Comparison of ENCODE assay signal across 13 cellular contexts in the genomic region with DNA sequence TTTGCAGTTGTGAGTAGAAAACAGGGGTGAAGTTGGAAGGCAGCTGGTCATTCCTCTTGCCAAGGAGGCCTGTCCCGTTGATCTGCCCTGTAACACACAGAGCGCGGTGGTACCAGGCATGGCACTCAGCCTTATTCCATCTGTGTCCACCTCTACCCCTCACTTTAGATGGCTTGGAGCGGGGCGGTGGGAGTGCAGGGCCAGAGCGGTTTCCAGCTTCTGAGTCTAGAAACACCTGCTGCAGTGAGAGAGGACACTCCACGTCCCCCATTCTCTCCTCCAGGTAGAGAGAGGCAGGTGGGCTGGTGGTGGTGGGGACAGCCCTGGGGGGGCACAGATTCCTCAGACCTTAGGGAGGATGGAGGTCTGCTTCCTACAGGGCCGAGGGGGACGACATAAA. TPM values are rescaled to one million over a fixed set of nuclear protein-coding genes. Genes with fewer than 3 reads are reported as not detected.
DNase-seq lines count a peak whose midpoint lies in the region; ATAC-seq lines count a peak whose summit lies in the region.
"Had no signal": no experiment of that assay in that cellular context is flagged by ENCODE, and none has a peak within 500 bp of the region (broad histone marks: within the 10 kb centered on the region; RNA-seq: fewer than 3 reads in every experiment).

No MANE protein-coding gene starts in this region.

- no peak for ATAC-seq in central memory CD8-positive, alpha-beta T cell (replicated peaks; ENCODE audit: extremely low read depth, poor library complexity, severe bottlenecking)
- no peak for ATAC-seq in GM21825 (IDR thresholded peaks at IDR 0.05; ENCODE audit: unreplicated experiment)

- DNase-seq in activated effector memory CD4-positive, alpha-beta T cell treated with anti-CD3 and anti-CD28 coated beads, Interleukin-2, amount 50 U/mL, for 16 hours: peak; percentile 37
- no peak for DNase-seq in activated effector memory CD4-positive, alpha-beta T cell treated with Interleukin-2 at 50 U/mL for 16 hours
- no peak for DNase-seq in central memory CD8-positive, alpha-beta T cell (ENCODE audit: low spot score in 2 of 2)
- no peak for DNase-seq in mucosa of gallbladder (ENCODE audit: low spot score)
- no peak for DNase-seq in NCI-H446 treated with DMSO at 0.1 percent for 48 hours (lab: John Stamatoyannopoulos, UW)
- DNase-seq: CD8-positive, alpha-beta memory T cell; GM23248; HCEC 1CT; NCI-H2081 treated with DMSO at 0.1 percent for 48 hours had no signal

- H4K20me1 ChIP-seq in BLaER1 treated with 17β-estradiol and CSF1 and Interleukin-3, amounts not matched to agents 10 nM and 100 nM: peaks cover 0 to 17% (median 0%) of the 10 kb centered on the region in 11 experiments; a peak in 3 of 22 replicates

- peaks cover 10 to 54% (median 48%) of the 10 kb centered on the region in 10 experiments; a peak in 19 of 20 replicates for H3K4me1 ChIP-seq in BLaER1 treated with 17β-estradiol and CSF1 and Interleukin-3, amounts not matched to agents 10 nM and 100 nM
- peaks cover 10% of the 10 kb centered on the region for H3K4me1 ChIP-seq in rectal smooth muscle tissue (ENCODE audit: control insufficient read depth, insufficient read depth, low read length)

- peaks cover 24% of the 10 kb centered on the region for H3K4me1 Mint-ChIP-seq in central memory CD8-positive, alpha-beta T cell

- no peaks in the 10 kb centered on the region for H3K9me3 Mint-ChIP-seq in central memory CD8-positive, alpha-beta T cell
- H3K9me3 Mint-ChIP-seq: CD8-positive, alpha-beta memory T cell had no signal

- no peaks in the 10 kb centered on the region for H3K36me3 ChIP-seq in BLaER1 treated with 17β-estradiol and CSF1 and Interleukin-3, amounts not matched to agents 10 nM and 100 nM
- H3K36me3 ChIP-seq in rectal smooth muscle tissue (ENCODE audit: control insufficient read depth, insufficient read depth, low read length): no peaks in the 10 kb centered on the region

- H3K9me3 ChIP-seq in BLaER1 treated with 17β-estradiol and CSF1 and Interleukin-3, amounts not matched to agents 10 nM and 100 nM (replicated peaks in 1 of 11): no peaks in the 10 kb centered on the region

- peak overlapping the region in 1 of 10 experiments; percentile 4; a peak in 2 of 20 replicates for H3K4me3 ChIP-seq in BLaER1 treated with 17β-estradiol and CSF1 and Interleukin-3, amounts not matched to agents 10 nM and 100 nM
- no peak overlapping the region for H3K4me3 ChIP-seq in rectal smooth muscle tissue (ENCODE audit: low read length)
- H3K4me3 ChIP-seq: GM23248 had no signal

- H3K27me3 Mint-ChIP-seq in central memory CD8-positive, alpha-beta T cell: peaks cover 59% of the 10 kb centered on the region

- H3K27ac ChIP-seq in BLaER1 treated with 17β-estradiol and CSF1 and Interleukin-3, amounts not matched to agents 10 nM and 100 nM: no peak overlapping the region
- H3K27ac ChIP-seq in rectal smooth muscle tissue (ENCODE audit: low read depth, low read length): peak overlapping the region; percentile 40
- H3K27ac ChIP-seq: GM23248 had no signal

- H3K4me2 ChIP-seq in BLaER1 treated with 17β-estradiol and CSF1 and Interleukin-3, amounts not matched to agents 10 nM and 100 nM: peak overlapping the region in 10 of 11 experiments; percentile 76 to 93 (median 86); a peak in 19 of 22 replicates

- H3K27me3 ChIP-seq in BLaER1 treated with 17β-estradiol and CSF1 and Interleukin-3, amounts not matched to agents 10 nM and 100 nM: peaks cover 0 to 35% (median 15%) of the 10 kb centered on the region in 11 experiments; a peak in 14 of 22 replicates
- no peaks in the 10 kb centered on the region for H3K27me3 ChIP-seq in rectal smooth muscle tissue (ENCODE audit: control insufficient read depth, insufficient read depth, low read length)

- no peak overlapping the region for H3K9ac ChIP-seq in BLaER1 treated with 17β-estradiol and CSF1 and Interleukin-3, amounts not matched to agents 10 nM and 100 nM
- H3K9ac ChIP-seq in rectal smooth muscle tissue (ENCODE audit: low read length): no peak overlapping the region
- H3K9ac ChIP-seq: GM23248 had no signal

- peaks cover 1% of the 10 kb centered on the region for H3K36me3 Mint-ChIP-seq in central memory CD8-positive, alpha-beta T cell (ENCODE audit: insufficient read depth)
- H3K36me3 Mint-ChIP-seq: CD8-positive, alpha-beta memory T cell had no signal

- peak overlapping the region; percentile 38 for H3K4me3 Mint-ChIP-seq in central memory CD8-positive, alpha-beta T cell
- H3K4me3 Mint-ChIP-seq: CD8-positive, alpha-beta memory T cell had no signal

- no peak overlapping the region for H3K27ac Mint-ChIP-seq in central memory CD8-positive, alpha-beta T cell (ENCODE audit: low read depth)
- H3K27ac Mint-ChIP-seq: CD8-positive, alpha-beta memory T cell had no signal

RNA-seq across cellular contexts. Expression of gene MUC20, which starts 40.3 kb away (rescaled TPM):
- 198 TPM for total RNA-seq in mucosa of gallbladder
- total RNA-seq: GM23248 had no signal

RNA-seq across cellular contexts. Expression of gene MUC4, which starts 50.7 kb away (rescaled TPM):
- 0.14 TPM for total RNA-seq in mucosa of gallbladder
- total RNA-seq: GM23248, NCI-H460 had no signal
